ENCODE assay signal across 1 cellular context in the genomic region with DNA sequence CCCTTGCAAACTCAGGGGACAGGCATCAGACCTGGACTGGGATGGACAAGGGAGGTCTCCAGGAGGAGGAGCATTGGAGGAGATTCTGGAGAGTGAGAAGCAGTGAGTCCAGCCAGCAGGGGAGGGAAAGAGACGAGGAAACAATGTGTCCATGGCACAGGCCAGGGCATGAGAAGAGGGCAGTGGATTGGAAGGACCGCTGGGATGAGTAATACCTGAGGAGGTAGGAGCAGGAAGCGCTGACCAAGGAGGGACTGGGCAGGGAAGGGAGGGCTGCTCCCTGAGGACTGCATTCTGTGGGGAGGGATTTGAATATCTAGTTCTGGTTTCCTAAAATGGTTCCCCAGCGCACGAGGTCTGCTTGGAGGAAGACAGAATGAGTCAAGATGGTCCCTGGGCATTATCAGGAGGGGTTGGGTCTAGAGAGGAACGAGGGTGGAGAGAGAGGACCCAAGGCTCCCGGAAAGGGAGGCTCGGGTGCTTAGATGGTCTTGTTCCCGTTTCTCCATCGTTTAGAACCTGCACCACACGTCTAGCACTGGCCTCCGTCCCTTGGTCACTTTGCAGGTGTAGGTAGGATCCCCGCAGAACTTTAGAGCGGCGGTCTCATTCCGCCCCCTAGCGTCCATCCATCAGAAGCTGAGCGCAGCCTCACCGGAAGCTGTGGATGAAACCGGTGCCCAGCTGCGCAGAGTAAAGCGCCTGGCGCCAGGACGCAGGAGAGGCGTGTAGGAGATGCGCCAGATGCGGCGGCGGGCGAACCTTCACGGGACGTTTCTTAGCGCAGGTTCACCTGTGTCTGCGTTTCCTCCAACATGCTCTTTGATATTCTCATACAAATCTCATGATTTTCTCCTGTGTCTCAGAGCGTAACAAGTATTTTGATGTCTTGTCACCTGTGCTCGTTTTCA.
TF ChIP-seq lines count a peak whose summit lies in the region.

No MANE protein-coding gene starts in this region.

TF ChIP-seq in HepG2, 621 proteins besides CTCF, POLR2A, EP300 and RAD21 (continued from another document and continues in another):
- TF ChIP-seq, protein P1, sequence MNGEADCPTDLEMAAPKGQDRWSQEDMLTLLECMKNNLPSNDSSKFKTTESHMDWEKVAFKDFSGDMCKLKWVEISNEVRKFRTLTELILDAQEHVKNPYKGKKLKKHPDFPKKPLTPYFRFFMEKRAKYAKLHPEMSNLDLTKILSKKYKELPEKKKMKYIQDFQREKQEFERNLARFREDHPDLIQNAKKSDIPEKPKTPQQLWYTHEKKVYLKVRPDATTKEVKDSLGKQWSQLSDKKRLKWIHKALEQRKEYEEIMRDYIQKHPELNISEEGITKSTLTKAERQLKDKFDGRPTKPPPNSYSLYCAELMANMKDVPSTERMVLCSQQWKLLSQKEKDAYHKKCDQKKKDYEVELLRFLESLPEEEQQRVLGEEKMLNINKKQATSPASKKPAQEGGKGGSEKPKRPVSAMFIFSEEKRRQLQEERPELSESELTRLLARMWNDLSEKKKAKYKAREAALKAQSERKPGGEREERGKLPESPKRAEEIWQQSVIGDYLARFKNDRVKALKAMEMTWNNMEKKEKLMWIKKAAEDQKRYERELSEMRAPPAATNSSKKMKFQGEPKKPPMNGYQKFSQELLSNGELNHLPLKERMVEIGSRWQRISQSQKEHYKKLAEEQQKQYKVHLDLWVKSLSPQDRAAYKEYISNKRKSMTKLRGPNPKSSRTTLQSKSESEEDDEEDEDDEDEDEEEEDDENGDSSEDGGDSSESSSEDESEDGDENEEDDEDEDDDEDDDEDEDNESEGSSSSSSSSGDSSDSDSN (CRISPR knock-in tag; IDR thresholded peaks at IDR 0.05), result no peak
- TF ChIP-seq ISL2 (CRISPR knock-in tag; IDR thresholded peaks at IDR 0.05) (no peak), MEIS1 (CRISPR knock-in tag; IDR thresholded peaks at IDR 0.05; ENCODE audit: borderline replicate concordance) (no peak), ZNF7 (CRISPR knock-in tag; IDR thresholded peaks at IDR 0.05) (no peak), PAX8 (CRISPR knock-in tag; IDR thresholded peaks at IDR 0.05; ENCODE audit: borderline replicate concordance) (no peak), KLF11 (CRISPR knock-in tag; IDR thresholded peaks at IDR 0.05) (no peak), SP140L (CRISPR knock-in tag; IDR thresholded peaks at IDR 0.05; ENCODE audit: borderline replicate concordance) (no peak), TRIM24 (CRISPR knock-in tag; IDR thresholded peaks at IDR 0.05) (no peak), GPN1 (CRISPR knock-in tag; IDR thresholded peaks at IDR 0.05; ENCODE audit: borderline replicate concordance) (no peak), SIX4 (CRISPR knock-in tag; IDR thresholded peaks at IDR 0.05) (no peak), ETV5 (CRISPR knock-in tag; IDR thresholded peaks at IDR 0.05; ENCODE audit: borderline replicate concordance) (peak; percentile 78; the same call in 1 of the 2 replicates), NFIC (IDR thresholded peaks at IDR 0.05; ENCODE audit: low read length) (no peak), KAT7 (CRISPR knock-in tag; IDR thresholded peaks at IDR 0.05; ENCODE audit: borderline replicate concordance) (no peak), ZFAT (CRISPR knock-in tag; conservative IDR thresholded peaks at IDR 0.05) (no peak), U2AF2 (IDR thresholded peaks at IDR 0.05; ENCODE audit: low read depth, low read length) (no peak), ZNF841 (CRISPR knock-in tag; IDR thresholded peaks at IDR 0.05; ENCODE audit: borderline replicate concordance) (no peak), TCF12 (IDR thresholded peaks at IDR 0.05) (no peak), TCF12 (CRISPR knock-in tag; IDR thresholded peaks at IDR 0.05) (no peak), KLF9 (CRISPR knock-in tag; IDR thresholded peaks at IDR 0.05; ENCODE audit: low read depth) (no peak), KDM6A (CRISPR knock-in tag; IDR thresholded peaks at IDR 0.05; ENCODE audit: low read depth) (no peak), KMT2A (CRISPR knock-in tag; IDR thresholded peaks at IDR 0.05) (no peak), GTF2F1 (IDR thresholded peaks at IDR 0.05; ENCODE audit: low read length) (no peak), CAMTA2 (CRISPR knock-in tag; IDR thresholded peaks at IDR 0.05; ENCODE audit: borderline replicate concordance) (no peak), AKAP8 (CRISPR knock-in tag; IDR thresholded peaks at IDR 0.05) (no peak), ELF1 (CRISPR knock-in tag; IDR thresholded peaks at IDR 0.05) (peak; percentile 69; the same call in 1 of the 2 replicates), DMAP1 (CRISPR knock-in tag; IDR thresholded peaks at IDR 0.05) (no peak)
- TF ChIP-seq, protein P2, sequence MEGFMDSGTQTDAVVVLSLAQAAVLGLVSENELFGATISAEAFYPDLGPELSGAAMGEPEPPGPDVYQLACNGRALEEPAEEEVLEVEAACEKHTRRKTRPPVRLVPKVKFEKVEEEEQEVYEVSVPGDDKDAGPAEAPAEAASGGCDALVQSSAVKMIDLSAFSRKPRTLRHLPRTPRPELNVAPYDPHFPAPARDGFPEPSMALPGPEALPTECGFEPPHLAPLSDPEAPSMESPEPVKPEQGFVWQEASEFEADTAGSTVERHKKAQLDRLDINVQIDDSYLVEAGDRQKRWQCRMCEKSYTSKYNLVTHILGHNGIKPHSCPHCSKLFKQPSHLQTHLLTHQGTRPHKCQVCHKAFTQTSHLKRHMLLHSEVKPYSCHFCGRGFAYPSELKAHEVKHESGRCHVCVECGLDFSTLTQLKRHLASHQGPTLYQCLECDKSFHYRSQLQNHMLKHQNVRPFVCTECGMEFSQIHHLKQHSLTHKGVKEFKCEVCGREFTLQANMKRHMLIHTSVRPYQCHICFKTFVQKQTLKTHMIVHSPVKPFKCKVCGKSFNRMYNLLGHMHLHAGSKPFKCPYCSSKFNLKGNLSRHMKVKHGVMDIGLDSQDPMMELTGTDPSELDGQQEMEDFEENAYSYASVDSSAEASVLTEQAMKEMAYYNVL (CRISPR knock-in tag; IDR thresholded peaks at IDR 0.05; ENCODE audit: borderline replicate concordance), result no peak
- TF ChIP-seq, protein P3, sequence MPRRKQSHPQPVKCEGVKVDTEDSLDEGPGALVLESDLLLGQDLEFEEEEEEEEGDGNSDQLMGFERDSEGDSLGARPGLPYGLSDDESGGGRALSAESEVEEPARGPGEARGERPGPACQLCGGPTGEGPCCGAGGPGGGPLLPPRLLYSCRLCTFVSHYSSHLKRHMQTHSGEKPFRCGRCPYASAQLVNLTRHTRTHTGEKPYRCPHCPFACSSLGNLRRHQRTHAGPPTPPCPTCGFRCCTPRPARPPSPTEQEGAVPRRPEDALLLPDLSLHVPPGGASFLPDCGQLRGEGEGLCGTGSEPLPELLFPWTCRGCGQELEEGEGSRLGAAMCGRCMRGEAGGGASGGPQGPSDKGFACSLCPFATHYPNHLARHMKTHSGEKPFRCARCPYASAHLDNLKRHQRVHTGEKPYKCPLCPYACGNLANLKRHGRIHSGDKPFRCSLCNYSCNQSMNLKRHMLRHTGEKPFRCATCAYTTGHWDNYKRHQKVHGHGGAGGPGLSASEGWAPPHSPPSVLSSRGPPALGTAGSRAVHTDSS (CRISPR knock-in tag; conservative IDR thresholded peaks at IDR 0.05), result no peak
- TF ChIP-seq, protein P4, sequence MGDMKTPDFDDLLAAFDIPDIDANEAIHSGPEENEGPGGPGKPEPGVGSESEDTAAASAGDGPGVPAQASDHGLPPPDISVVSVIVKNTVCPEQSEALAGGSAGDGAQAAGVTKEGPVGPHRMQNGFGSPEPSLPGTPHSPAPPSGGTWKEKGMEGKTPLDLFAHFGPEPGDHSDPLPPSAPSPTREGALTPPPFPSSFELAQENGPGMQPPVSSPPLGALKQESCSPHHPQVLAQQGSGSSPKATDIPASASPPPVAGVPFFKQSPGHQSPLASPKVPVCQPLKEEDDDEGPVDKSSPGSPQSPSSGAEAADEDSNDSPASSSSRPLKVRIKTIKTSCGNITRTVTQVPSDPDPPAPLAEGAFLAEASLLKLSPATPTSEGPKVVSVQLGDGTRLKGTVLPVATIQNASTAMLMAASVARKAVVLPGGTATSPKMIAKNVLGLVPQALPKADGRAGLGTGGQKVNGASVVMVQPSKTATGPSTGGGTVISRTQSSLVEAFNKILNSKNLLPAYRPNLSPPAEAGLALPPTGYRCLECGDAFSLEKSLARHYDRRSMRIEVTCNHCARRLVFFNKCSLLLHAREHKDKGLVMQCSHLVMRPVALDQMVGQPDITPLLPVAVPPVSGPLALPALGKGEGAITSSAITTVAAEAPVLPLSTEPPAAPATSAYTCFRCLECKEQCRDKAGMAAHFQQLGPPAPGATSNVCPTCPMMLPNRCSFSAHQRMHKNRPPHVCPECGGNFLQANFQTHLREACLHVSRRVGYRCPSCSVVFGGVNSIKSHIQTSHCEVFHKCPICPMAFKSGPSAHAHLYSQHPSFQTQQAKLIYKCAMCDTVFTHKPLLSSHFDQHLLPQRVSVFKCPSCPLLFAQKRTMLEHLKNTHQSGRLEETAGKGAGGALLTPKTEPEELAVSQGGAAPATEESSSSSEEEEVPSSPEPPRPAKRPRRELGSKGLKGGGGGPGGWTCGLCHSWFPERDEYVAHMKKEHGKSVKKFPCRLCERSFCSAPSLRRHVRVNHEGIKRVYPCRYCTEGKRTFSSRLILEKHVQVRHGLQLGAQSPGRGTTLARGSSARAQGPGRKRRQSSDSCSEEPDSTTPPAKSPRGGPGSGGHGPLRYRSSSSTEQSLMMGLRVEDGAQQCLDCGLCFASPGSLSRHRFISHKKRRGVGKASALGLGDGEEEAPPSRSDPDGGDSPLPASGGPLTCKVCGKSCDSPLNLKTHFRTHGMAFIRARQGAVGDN (CRISPR knock-in tag; IDR thresholded peaks at IDR 0.05), result peak; percentile 36
- TF ChIP-seq, protein P5, sequence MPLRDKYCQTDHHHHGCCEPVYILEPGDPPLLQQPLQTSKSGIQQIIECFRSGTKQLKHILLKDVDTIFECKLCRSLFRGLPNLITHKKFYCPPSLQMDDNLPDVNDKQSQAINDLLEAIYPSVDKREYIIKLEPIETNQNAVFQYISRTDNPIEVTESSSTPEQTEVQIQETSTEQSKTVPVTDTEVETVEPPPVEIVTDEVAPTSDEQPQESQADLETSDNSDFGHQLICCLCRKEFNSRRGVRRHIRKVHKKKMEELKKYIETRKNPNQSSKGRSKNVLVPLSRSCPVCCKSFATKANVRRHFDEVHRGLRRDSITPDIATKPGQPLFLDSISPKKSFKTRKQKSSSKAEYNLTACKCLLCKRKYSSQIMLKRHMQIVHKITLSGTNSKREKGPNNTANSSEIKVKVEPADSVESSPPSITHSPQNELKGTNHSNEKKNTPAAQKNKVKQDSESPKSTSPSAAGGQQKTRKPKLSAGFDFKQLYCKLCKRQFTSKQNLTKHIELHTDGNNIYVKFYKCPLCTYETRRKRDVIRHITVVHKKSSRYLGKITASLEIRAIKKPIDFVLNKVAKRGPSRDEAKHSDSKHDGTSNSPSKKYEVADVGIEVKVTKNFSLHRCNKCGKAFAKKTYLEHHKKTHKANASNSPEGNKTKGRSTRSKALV (CRISPR knock-in tag; IDR thresholded peaks at IDR 0.05), result peak; percentile 96
- TF ChIP-seq, protein P6, sequence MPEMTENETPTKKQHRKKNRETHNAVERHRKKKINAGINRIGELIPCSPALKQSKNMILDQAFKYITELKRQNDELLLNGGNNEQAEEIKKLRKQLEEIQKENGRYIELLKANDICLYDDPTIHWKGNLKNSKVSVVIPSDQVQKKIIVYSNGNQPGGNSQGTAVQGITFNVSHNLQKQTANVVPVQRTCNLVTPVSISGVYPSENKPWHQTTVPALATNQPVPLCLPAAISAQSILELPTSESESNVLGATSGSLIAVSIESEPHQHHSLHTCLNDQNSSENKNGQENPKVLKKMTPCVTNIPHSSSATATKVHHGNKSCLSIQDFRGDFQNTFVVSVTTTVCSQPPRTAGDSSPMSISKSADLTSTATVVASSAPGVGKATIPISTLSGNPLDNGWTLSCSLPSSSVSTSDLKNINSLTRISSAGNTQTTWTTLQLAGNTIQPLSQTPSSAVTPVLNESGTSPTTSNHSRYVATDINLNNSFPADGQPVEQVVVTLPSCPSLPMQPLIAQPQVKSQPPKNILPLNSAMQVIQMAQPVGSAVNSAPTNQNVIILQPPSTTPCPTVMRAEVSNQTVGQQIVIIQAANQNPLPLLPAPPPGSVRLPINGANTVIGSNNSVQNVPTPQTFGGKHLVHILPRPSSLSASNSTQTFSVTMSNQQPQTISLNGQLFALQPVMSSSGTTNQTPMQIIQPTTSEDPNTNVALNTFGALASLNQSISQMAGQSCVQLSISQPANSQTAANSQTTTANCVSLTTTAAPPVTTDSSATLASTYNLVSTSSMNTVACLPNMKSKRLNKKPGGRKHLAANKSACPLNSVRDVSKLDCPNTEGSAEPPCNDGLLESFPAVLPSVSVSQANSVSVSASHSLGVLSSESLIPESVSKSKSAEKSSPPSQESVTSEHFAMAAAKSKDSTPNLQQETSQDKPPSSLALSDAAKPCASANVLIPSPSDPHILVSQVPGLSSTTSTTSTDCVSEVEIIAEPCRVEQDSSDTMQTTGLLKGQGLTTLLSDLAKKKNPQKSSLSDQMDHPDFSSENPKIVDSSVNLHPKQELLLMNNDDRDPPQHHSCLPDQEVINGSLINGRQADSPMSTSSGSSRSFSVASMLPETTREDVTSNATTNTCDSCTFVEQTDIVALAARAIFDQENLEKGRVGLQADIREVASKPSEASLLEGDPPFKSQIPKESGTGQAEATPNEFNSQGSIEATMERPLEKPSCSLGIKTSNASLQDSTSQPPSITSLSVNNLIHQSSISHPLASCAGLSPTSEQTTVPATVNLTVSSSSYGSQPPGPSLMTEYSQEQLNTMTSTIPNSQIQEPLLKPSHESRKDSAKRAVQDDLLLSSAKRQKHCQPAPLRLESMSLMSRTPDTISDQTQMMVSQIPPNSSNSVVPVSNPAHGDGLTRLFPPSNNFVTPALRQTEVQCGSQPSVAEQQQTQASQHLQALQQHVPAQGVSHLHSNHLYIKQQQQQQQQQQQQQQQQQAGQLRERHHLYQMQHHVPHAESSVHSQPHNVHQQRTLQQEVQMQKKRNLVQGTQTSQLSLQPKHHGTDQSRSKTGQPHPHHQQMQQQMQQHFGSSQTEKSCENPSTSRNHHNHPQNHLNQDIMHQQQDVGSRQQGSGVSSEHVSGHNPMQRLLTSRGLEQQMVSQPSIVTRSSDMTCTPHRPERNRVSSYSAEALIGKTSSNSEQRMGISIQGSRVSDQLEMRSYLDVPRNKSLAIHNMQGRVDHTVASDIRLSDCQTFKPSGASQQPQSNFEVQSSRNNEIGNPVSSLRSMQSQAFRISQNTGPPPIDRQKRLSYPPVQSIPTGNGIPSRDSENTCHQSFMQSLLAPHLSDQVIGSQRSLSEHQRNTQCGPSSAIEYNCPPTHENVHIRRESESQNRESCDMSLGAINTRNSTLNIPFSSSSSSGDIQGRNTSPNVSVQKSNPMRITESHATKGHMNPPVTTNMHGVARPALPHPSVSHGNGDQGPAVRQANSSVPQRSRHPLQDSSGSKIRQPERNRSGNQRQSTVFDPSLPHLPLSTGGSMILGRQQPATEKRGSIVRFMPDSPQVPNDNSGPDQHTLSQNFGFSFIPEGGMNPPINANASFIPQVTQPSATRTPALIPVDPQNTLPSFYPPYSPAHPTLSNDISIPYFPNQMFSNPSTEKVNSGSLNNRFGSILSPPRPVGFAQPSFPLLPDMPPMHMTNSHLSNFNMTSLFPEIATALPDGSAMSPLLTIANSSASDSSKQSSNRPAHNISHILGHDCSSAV (CRISPR knock-in tag; IDR thresholded peaks at IDR 0.05; ENCODE audit: borderline replicate concordance), result no peak
- TF ChIP-seq, protein P7, sequence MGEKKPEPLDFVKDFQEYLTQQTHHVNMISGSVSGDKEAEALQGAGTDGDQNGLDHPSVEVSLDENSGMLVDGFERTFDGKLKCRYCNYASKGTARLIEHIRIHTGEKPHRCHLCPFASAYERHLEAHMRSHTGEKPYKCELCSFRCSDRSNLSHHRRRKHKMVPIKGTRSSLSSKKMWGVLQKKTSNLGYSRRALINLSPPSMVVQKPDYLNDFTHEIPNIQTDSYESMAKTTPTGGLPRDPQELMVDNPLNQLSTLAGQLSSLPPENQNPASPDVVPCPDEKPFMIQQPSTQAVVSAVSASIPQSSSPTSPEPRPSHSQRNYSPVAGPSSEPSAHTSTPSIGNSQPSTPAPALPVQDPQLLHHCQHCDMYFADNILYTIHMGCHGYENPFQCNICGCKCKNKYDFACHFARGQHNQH (CRISPR knock-in tag; IDR thresholded peaks at IDR 0.05), result 0 out of 2 replicates have a peak, but pooled peaks have one; percentile 43
